In genomic region chr17:53543363-53543927, GRCh38 we compare ENCODE assay signal across 21 cellular contexts.
DNase-seq lines count a peak whose midpoint lies in the region; ATAC-seq, FAIRE-seq and TF ChIP-seq lines count a peak whose summit lies in the region.
"Had no signal": no experiment of that assay in that cellular context is flagged by ENCODE, and none has a peak within 500 bp of the region (broad histone marks: within the 10 kb centered on the region; RNA-seq: fewer than 3 reads in every experiment).

No MANE protein-coding gene starts in this region.

- H2BK5ac ChIP-seq in trophoblast cell (ENCODE audit: low read depth, low read length, poor library complexity) = no peak overlapping the region

- no peak overlapping the region for H3K14ac ChIP-seq in trophoblast cell (ENCODE audit: low read length)

- DNase-seq in SK-N-SH (peak; percentile 30), K562 (ENCODE audit: extremely low read depth in 1 of 4, low spot score in 3 of 4) (no peak), mesothelial cell of epicardium (ENCODE audit: low spot score in 2 of 2, unreplicated experiment in 2 of 2) (no peak), thoracic aorta (ENCODE audit: low spot score) (no peak), glomerular visceral epithelial cell (ENCODE audit: extremely low spot score) (no peak), trophoblast cell (no peak)
- DNase-seq: Caco-2; CD4-positive, CD25-positive, alpha-beta regulatory T cell; CD8-positive, alpha-beta T cell; DMS153; DND-41; GM23248; H7; HCEC 1CT had no signal

- H3K79me1 ChIP-seq in trophoblast cell (ENCODE audit: low read length) = no peaks in the 10 kb centered on the region

- no peak overlapping the region for H2BK120ac ChIP-seq in trophoblast cell (ENCODE audit: insufficient read depth, low read length, poor library complexity)

- FAIRE-seq in K562 (lab: Jason Lieb, UNC) = no peak
- FAIRE-seq: G401.6, GM12892, H1 had no signal

- H2AFZ ChIP-seq in SK-N-SH (ENCODE audit: low read depth) (no peak overlapping the region), K562 (ENCODE audit: low read depth, low read length) (no peak overlapping the region), trophoblast cell (ENCODE audit: insufficient read depth, low read length, poor library complexity) (no peak overlapping the region)
- H2AFZ ChIP-seq: GM23248 had no signal

- H3K36me3 ChIP-seq in SK-N-SH (replicated peaks in 1 of 2; ENCODE audit: control insufficient read depth in 1 of 2, insufficient read depth in 2 of 2, low read length in 1 of 2) (no peaks in the 10 kb centered on the region), K562 (ENCODE audit: control insufficient read depth, insufficient read depth, low read length) (no peaks in the 10 kb centered on the region), thoracic aorta (no peaks in the 10 kb centered on the region), trophoblast cell (ENCODE audit: control insufficient read depth in 1 of 2, insufficient read depth in 2 of 2, low read length in 2 of 2) (no peaks in the 10 kb centered on the region)
- H3K36me3 ChIP-seq: BLaER1 had no signal

- intact Hi-C loops in K562 (cut with micrococcal nuclease) = no loop called here

- H3K27ac ChIP-seq in SK-N-SH (ENCODE audit: low read depth in 2 of 2, low read length in 1 of 2) (no peak overlapping the region), K562 (ENCODE audit: extremely low read depth, low read depth, low read length) (no peak overlapping the region), thoracic aorta (no peak overlapping the region), trophoblast cell (ENCODE audit: low read depth, low read length) (no peak overlapping the region)
- H3K27ac ChIP-seq: BLaER1, C4-2B, GM23248 had no signal

- no peak overlapping the region for H3K4ac ChIP-seq in trophoblast cell (ENCODE audit: low read depth, low read length)

- no peaks in the 10 kb centered on the region for H4K20me1 ChIP-seq in SK-N-SH (ENCODE audit: insufficient read depth)
- no peaks in the 10 kb centered on the region for H4K20me1 ChIP-seq in K562 (replicated peaks; ENCODE audit: control insufficient read depth, insufficient read depth, low read length)
- H4K20me1 ChIP-seq: BLaER1 had no signal

- 16% methylated on average over 4 of the region's 4 CpGs for WGBS in SK-N-SH (ENCODE audit: low lambda C conversion rate)
- WGBS in K562 (ENCODE audit: insufficient coverage, low coverage, missing lambda C conversion rate) = 12% methylated on average over 4 of the region's 4 CpGs
- no CpG with 5 or more reads among the region's 4 CpGs for WGBS in trophoblast cell (ENCODE audit: extremely low coverage, insufficient coverage, insufficient read length)

- ATAC-seq in K562 (no peak), thoracic aorta (ENCODE audit: insufficient number of reproducible peaks, low FRiP score, low read depth) (no peak), HG02610 (IDR thresholded peaks at IDR 0.05; ENCODE audit: unreplicated experiment) (no peak)
- no peak for ATAC-seq in stimulated activated memory B cell treated with anti-CD40 and anti-IgM and Interleukin-4, amounts not matched to agents 10 μg/mL and 1 μg/mL and 100 μg/mL, for 72 hours
- ATAC-seq: CD8-positive, alpha-beta T cell had no signal

- no peaks in the 10 kb centered on the region for H3K9me3 Mint-ChIP-seq in mesothelial cell of epicardium
- H3K9me3 Mint-ChIP-seq in stimulated activated memory B cell treated with anti-CD40 and anti-IgM and Interleukin-4, amounts not matched to agents 10 μg/mL and 1 μg/mL and 100 μg/mL, for 72 hours = no peaks in the 10 kb centered on the region

- TF ChIP-seq EP300 in SK-N-SH (IDR thresholded peaks at IDR 0.05; ENCODE audit: borderline replicate concordance in 1 of 2, low read depth in 1 of 2, low read length in 1 of 2) = peak in 1 of 2 experiments; percentile 23; a peak in 1 of 4 replicates
- TF ChIP-seq EP300 in K562 (IDR thresholded peaks at IDR 0.05; ENCODE audit: low read length) = no peak

- in situ Hi-C loops in K562 (cut with MboI) = no loop called here

- no peak overlapping the region for H4K8ac ChIP-seq in trophoblast cell (ENCODE audit: low read depth, low read length)

- TF ChIP-seq RAD21 in SK-N-SH (IDR thresholded peaks at IDR 0.05; ENCODE audit: low read length) = no peak
- no peak for TF ChIP-seq RAD21 in K562 (CRISPR knock-in tag; conservative IDR thresholded peaks at IDR 0.05 in 1 of 2, IDR thresholded peaks at IDR 0.05 in 1 of 2)

- H3K4me1 Mint-ChIP-seq in mesothelial cell of epicardium = peaks cover 20% of the 10 kb centered on the region
- no peaks in the 10 kb centered on the region for H3K4me1 Mint-ChIP-seq in stimulated activated memory B cell treated with anti-CD40 and anti-IgM and Interleukin-4, amounts not matched to agents 10 μg/mL and 1 μg/mL and 100 μg/mL, for 72 hours
- H3K4me1 Mint-ChIP-seq: CD4-positive, CD25-positive, alpha-beta regulatory T cell had no signal

- CTCF ChIA-PET in SK-N-SH (lab: Yijun Ruan, JAX) = interaction anchor here (1.0 kb wide), 1 partner anchor 14 kb away, joined by 3 read pairs; no protein-coding TSS in a partner anchor
- CTCF ChIA-PET in K562 (lab: Yijun Ruan, JAX; ENCODE audit: low intra/inter-chr PET ratio) = no interaction called here

- H3K79me2 ChIP-seq in SK-N-SH (ENCODE audit: insufficient read depth) (no peaks in the 10 kb centered on the region), K562 (ENCODE audit: control insufficient read depth, insufficient read depth, low read length) (no peaks in the 10 kb centered on the region), trophoblast cell (ENCODE audit: control insufficient read depth, insufficient read depth, low read length, poor library complexity) (no peaks in the 10 kb centered on the region)

- no peaks in the 10 kb centered on the region for H3F3A ChIP-seq in SK-N-SH (replicated peaks; ENCODE audit: insufficient read depth)

- H3K4me2 ChIP-seq in SK-N-SH (no peak overlapping the region), K562 (ENCODE audit: insufficient read depth, low read length) (no peak overlapping the region), trophoblast cell (ENCODE audit: low read length) (no peak overlapping the region)
- H3K4me2 ChIP-seq: BLaER1 had no signal

- no peak overlapping the region for H3K23ac ChIP-seq in trophoblast cell (ENCODE audit: low read length)

- no peaks in the 10 kb centered on the region for H3K36me3 Mint-ChIP-seq in mesothelial cell of epicardium
- no peaks in the 10 kb centered on the region for H3K36me3 Mint-ChIP-seq in stimulated activated memory B cell treated with anti-CD40 and anti-IgM and Interleukin-4, amounts not matched to agents 10 μg/mL and 1 μg/mL and 100 μg/mL, for 72 hours
- H3K36me3 Mint-ChIP-seq: CD4-positive, CD25-positive, alpha-beta regulatory T cell; CD8-positive, alpha-beta T cell had no signal

- no peak overlapping the region for H4K91ac ChIP-seq in trophoblast cell (ENCODE audit: low read depth, low read length)

- H3K27ac Mint-ChIP-seq in mesothelial cell of epicardium = peak overlapping the region; percentile 68
- H3K27ac Mint-ChIP-seq in stimulated activated memory B cell treated with anti-CD40 and anti-IgM and Interleukin-4, amounts not matched to agents 10 μg/mL and 1 μg/mL and 100 μg/mL, for 72 hours = no peak overlapping the region
- H3K27ac Mint-ChIP-seq: CD4-positive, CD25-positive, alpha-beta regulatory T cell; CD8-positive, alpha-beta T cell had no signal

- H3K18ac ChIP-seq in trophoblast cell (ENCODE audit: low read length) = no peak overlapping the region

- H3K4me1 ChIP-seq in SK-N-SH (ENCODE audit: control insufficient read depth in 1 of 2, insufficient read depth in 2 of 2, low read depth in 1 of 2, low read length in 1 of 2) (no peaks in the 10 kb centered on the region; a peak in 1 of 4 replicates), K562 (replicated peaks in 1 of 2; ENCODE audit: control insufficient read depth in 2 of 2, insufficient read depth in 2 of 2, low read length in 2 of 2) (no peaks in the 10 kb centered on the region), thoracic aorta (ENCODE audit: control insufficient read depth in 1 of 2, low read depth in 2 of 2) (peaks cover 12 to 15% of the 10 kb centered on the region in 2 donors), trophoblast cell (ENCODE audit: control insufficient read depth in 1 of 2, insufficient read depth in 2 of 2, low read length in 2 of 2) (no peaks in the 10 kb centered on the region)
- H3K4me1 ChIP-seq: BLaER1, Caco-2 had no signal

- TF ChIP-seq CTCF in SK-N-SH (IDR thresholded peaks at IDR 0.05) (no peak), K562 (IDR thresholded peaks at IDR 0.05 in 2 of 3, conservative IDR thresholded peaks at IDR 0.05 in 1 of 3; ENCODE audit: insufficient read depth in 2 of 3, low read depth in 1 of 3, low read length in 3 of 3) (no peak), mesothelial cell of epicardium (IDR thresholded peaks at IDR 0.05; ENCODE audit: unreplicated experiment) (no peak), thoracic aorta (IDR thresholded peaks at IDR 0.05) (no peak)

- H4K12ac ChIP-seq in trophoblast cell (ENCODE audit: low read depth, low read length) = no peak overlapping the region

- TF ChIP-seq POLR2A in K562 (conservative IDR thresholded peaks at IDR 0.05) = no peak

- POLR2A ChIA-PET in SK-N-SH (lab: Yijun Ruan, JAX) (no interaction called here), K562 (lab: Yijun Ruan, JAX) (interaction anchor here (0.6 kb wide), 1 partner anchor 1216 kb away, joined by 3 read pairs; no protein-coding TSS in a partner anchor)

- H2BK12ac ChIP-seq in trophoblast cell (ENCODE audit: low read length) = no peak overlapping the region

- H3K4me3 ChIP-seq in SK-N-SH (ENCODE audit: low read depth in 2 of 2, low read length in 1 of 2) = no peak overlapping the region
- no peak overlapping the region for H3K4me3 ChIP-seq in K562
- peak overlapping the region; percentile 10 for H3K4me3 ChIP-seq in thoracic aorta
- no peak overlapping the region for H3K4me3 ChIP-seq in trophoblast cell (ENCODE audit: low read depth, low read length)
- H3K4me3 ChIP-seq: BLaER1, GM23248 had no signal

- BruUV-seq in K562 (replicated peaks; lab: Mats Ljungman, UMichigan) = no TSS peak

- no peaks in the 10 kb centered on the region for H3K27me3 ChIP-seq in SK-N-SH (ENCODE audit: insufficient read depth)
- H3K27me3 ChIP-seq in K562 (ENCODE audit: control insufficient read depth in 2 of 2, insufficient read depth in 2 of 2, low read length in 2 of 2) = no peaks in the 10 kb centered on the region
- no peaks in the 10 kb centered on the region for H3K27me3 ChIP-seq in thoracic aorta (replicated peaks; ENCODE audit: insufficient read depth)
- no peaks in the 10 kb centered on the region for H3K27me3 ChIP-seq in trophoblast cell (ENCODE audit: insufficient read depth, low read length)
- H3K27me3 ChIP-seq: BLaER1 had no signal

- no peak overlapping the region for H3K4me3 Mint-ChIP-seq in mesothelial cell of epicardium
- H3K4me3 Mint-ChIP-seq in stimulated activated memory B cell treated with anti-CD40 and anti-IgM and Interleukin-4, amounts not matched to agents 10 μg/mL and 1 μg/mL and 100 μg/mL, for 72 hours = no peak overlapping the region
- H3K4me3 Mint-ChIP-seq: CD4-positive, CD25-positive, alpha-beta regulatory T cell; CD8-positive, alpha-beta T cell had no signal

- peaks cover 2% of the 10 kb centered on the region for H3K27me3 Mint-ChIP-seq in mesothelial cell of epicardium (ENCODE audit: low read depth)
- no peaks in the 10 kb centered on the region for H3K27me3 Mint-ChIP-seq in stimulated activated memory B cell treated with anti-CD40 and anti-IgM and Interleukin-4, amounts not matched to agents 10 μg/mL and 1 μg/mL and 100 μg/mL, for 72 hours
- H3K27me3 Mint-ChIP-seq: CD4-positive, CD25-positive, alpha-beta regulatory T cell had no signal

- no peaks in the 10 kb centered on the region for H3K9me3 ChIP-seq in SK-N-SH
- no peaks in the 10 kb centered on the region for H3K9me3 ChIP-seq in K562 (replicated peaks; ENCODE audit: control insufficient read depth, insufficient read depth, low read depth, low read length)
- no peaks in the 10 kb centered on the region for H3K9me3 ChIP-seq in thoracic aorta
- H3K9me3 ChIP-seq in trophoblast cell (ENCODE audit: insufficient read depth, low read depth, low read length) = no peaks in the 10 kb centered on the region
- H3K9me3 ChIP-seq: BLaER1, Caco-2 had no signal

- no peak overlapping the region for H2AK5ac ChIP-seq in trophoblast cell (ENCODE audit: low read length)

- no peak overlapping the region for H3K9ac ChIP-seq in SK-N-SH
- no peak overlapping the region for H3K9ac ChIP-seq in K562 (ENCODE audit: insufficient read depth in 1 of 2, low read depth in 2 of 2, low read length in 2 of 2)
- H3K9ac ChIP-seq in trophoblast cell (ENCODE audit: low read length) = no peak overlapping the region
- H3K9ac ChIP-seq: BLaER1, GM23248 had no signal

- H3K9me2 ChIP-seq in SK-N-SH = no peaks in the 10 kb centered on the region

- no peaks in the 10 kb centered on the region for H3K9me1 ChIP-seq in K562 (ENCODE audit: control insufficient read depth, insufficient read depth, low read length)

Comparison
In these comparisons a context has a peak if more than half of its experiments do, and no peak if none do; other contexts are left out.
1. Of the 27 proteins assayed by ChIP-seq in both K562 and SK-N-SH: peak only in K562: none; only in SK-N-SH: RCOR1 and USF1; in both: none; in neither: 24; mixed calls (peak in some experiments, not most) for 1.